ENCODE assay signal across 23 cellular contexts in the genomic region with DNA sequence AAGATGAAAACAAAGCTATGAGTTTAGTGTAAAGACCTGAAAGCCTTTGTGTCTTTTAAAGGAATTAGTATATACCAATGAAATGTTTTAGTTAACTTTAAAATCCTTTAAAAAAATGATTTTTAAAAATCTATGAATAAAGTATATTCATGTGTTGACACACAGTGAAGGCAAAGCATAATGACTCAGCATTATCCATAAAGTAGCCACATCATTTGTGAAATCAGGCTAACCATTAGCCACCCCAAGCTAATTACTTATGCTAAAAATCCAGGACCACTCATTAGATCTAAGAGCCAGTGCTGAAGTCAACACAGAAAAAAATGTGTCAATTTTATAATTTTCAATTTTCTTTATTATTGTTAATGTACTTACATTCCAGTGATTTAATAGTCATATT.
A peak's percentile ranks its signal among the peaks of the same experiment; 100 is the strongest.
DNase-seq lines count a peak whose midpoint lies in the region; ATAC-seq, FAIRE-seq and TF ChIP-seq lines count a peak whose summit lies in the region.
"Had no signal": no experiment of that assay in that cellular context is flagged by ENCODE, and none has a peak within 500 bp of the region (broad histone marks: within the 10 kb centered on the region; RNA-seq: fewer than 3 reads in every experiment).

No MANE protein-coding gene starts in this region.

- no peaks in the 10 kb centered on the region for H3K9me1 ChIP-seq in IMR-90 (ENCODE audit: insufficient read depth, low read length)

- no peak overlapping the region for H3K27ac Mint-ChIP-seq in activated CD8-positive, alpha-beta T cell treated with anti-CD3 and anti-CD28 coated beads for 36 hours
- H3K27ac Mint-ChIP-seq: memory B cell; stimulated activated naive CD8-positive, alpha-beta T cell treated with anti-CD3 and anti-CD28 coated beads, Interleukin-15, Interleukin-2, amounts not matched to agents 100 ng/mL and 50 ng/mL, for 24 hours; T-cell had no signal

- in situ Hi-C loops in IMR-90 (cut with MboI; ENCODE audit: low sequenced_read_pairs): loop anchor here (5.0 kb wide), 1 partner anchor 405 kb away; no protein-coding TSS in a partner anchor

- H2AFZ ChIP-seq in IMR-90 (replicated peaks; ENCODE audit: low read length, poor library complexity): no peak overlapping the region

- H3K14ac ChIP-seq in IMR-90 (replicated peaks; ENCODE audit: low read depth, low read length): no peak overlapping the region

- peaks cover 5% of the 10 kb centered on the region for H3K36me3 Mint-ChIP-seq in activated CD8-positive, alpha-beta T cell treated with anti-CD3 and anti-CD28 coated beads for 36 hours (ENCODE audit: low read depth)

- H2BK120ac ChIP-seq in IMR-90 (ENCODE audit: low read depth, low read length): no peak overlapping the region; the same call in 1 of the 2 replicates

- H3K4me3 Mint-ChIP-seq in activated CD8-positive, alpha-beta T cell treated with anti-CD3 and anti-CD28 coated beads for 36 hours: no peak overlapping the region
- H3K4me3 Mint-ChIP-seq: CD14-positive monocyte; memory B cell; naive thymus-derived CD8-positive, alpha-beta T cell; stimulated activated naive CD8-positive, alpha-beta T cell treated with anti-CD3 and anti-CD28 coated beads, Interleukin-15, Interleukin-2, amounts not matched to agents 100 ng/mL and 50 ng/mL, for 24 hours; T-cell had no signal

- H3K9ac ChIP-seq in IMR-90 (ENCODE audit: low read depth, low read length) (no peak overlapping the region), kidney (ENCODE audit: low read length in 2 of 2) (no peak overlapping the region)

- H3K23ac ChIP-seq in IMR-90 (ENCODE audit: low read depth, low read length): peak overlapping the region; percentile 47; the same call in 1 of the 2 replicates

- H3K4me1 ChIP-seq in IMR-90 (ENCODE audit: control insufficient read depth, insufficient read depth, low read length): no peaks in the 10 kb centered on the region; the same call in 1 of the 2 replicates
- peaks cover 0 to 7% of the 10 kb centered on the region in 2 donors for H3K4me1 ChIP-seq in kidney (ENCODE audit: control insufficient read depth in 1 of 2, insufficient read depth in 1 of 2, low read depth in 1 of 2, low read length in 2 of 2)
- H3K4me1 ChIP-seq: upper lobe of left lung had no signal

- H3K27me3 Mint-ChIP-seq in activated CD8-positive, alpha-beta T cell treated with anti-CD3 and anti-CD28 coated beads for 36 hours: no peaks in the 10 kb centered on the region
- H3K27me3 Mint-ChIP-seq: memory B cell; naive thymus-derived CD8-positive, alpha-beta T cell; stimulated activated naive CD8-positive, alpha-beta T cell treated with anti-CD3 and anti-CD28 coated beads, Interleukin-15, Interleukin-2, amounts not matched to agents 100 ng/mL and 50 ng/mL, for 24 hours; T-cell had no signal

- no peak overlapping the region for H2BK15ac ChIP-seq in IMR-90 (ENCODE audit: low read depth, low read length)

- no peaks in the 10 kb centered on the region for H4K20me1 ChIP-seq in IMR-90 (ENCODE audit: insufficient read depth, low read length)

- dilution Hi-C loops in IMR-90 (cut with HindIII; ENCODE audit: low sequenced_read_pairs, unreplicated experiment): no loop called here

- H3K79me1 ChIP-seq in IMR-90 (ENCODE audit: low read depth in 1 of 2, low read length in 2 of 2): no peaks in the 10 kb centered on the region; a peak in 1 of 4 replicates

- BruUV-seq in IMR-90 (replicated peaks; lab: Mats Ljungman, UMichigan): no TSS peak

- CTCF ChIA-PET in IMR-90 (lab: Yijun Ruan, JAX): interaction anchor here (1.5 kb wide), 1 partner anchor 409 kb away, joined by 13 read pairs; no protein-coding TSS in a partner anchor
- CTCF ChIA-PET in activated CD8-positive, alpha-beta T cell treated with anti-CD3 and anti-CD28 coated beads for 36 hours (lab: Charles Lee): interaction anchor here (1.0 kb wide), 1 partner anchor 409 kb away, joined by 11 read pairs; no protein-coding TSS in a partner anchor

- no peak overlapping the region for H3K4me2 ChIP-seq in IMR-90 (ENCODE audit: low read depth, low read length)

- H3K4me3 ChIP-seq in AG10803 (ENCODE audit: low read length) (no peak overlapping the region), IMR-90 (ENCODE audit: insufficient read depth, low read depth, low read length) (no peak overlapping the region), choroid plexus epithelial cell (ENCODE audit: low read depth, low read length) (no peak overlapping the region), kidney (ENCODE audit: low read length in 2 of 2) (no peak overlapping the region)
- H3K4me3 ChIP-seq: esophagus muscularis mucosa, ovary, sigmoid colon, upper lobe of left lung had no signal

- no peaks in the 10 kb centered on the region for H3K27me3 ChIP-seq in IMR-90 (ENCODE audit: control insufficient read depth, insufficient read depth, low read length)
- H3K27me3 ChIP-seq: esophagus muscularis mucosa, ovary, sigmoid colon, upper lobe of left lung had no signal

- H3K9me3 Mint-ChIP-seq in activated CD8-positive, alpha-beta T cell treated with anti-CD3 and anti-CD28 coated beads for 36 hours: no peaks in the 10 kb centered on the region
- H3K9me3 Mint-ChIP-seq: naive thymus-derived CD8-positive, alpha-beta T cell; stimulated activated naive CD8-positive, alpha-beta T cell treated with anti-CD3 and anti-CD28 coated beads, Interleukin-15, Interleukin-2, amounts not matched to agents 100 ng/mL and 50 ng/mL, for 24 hours; T-cell had no signal

- H4K5ac ChIP-seq in IMR-90 (ENCODE audit: low read depth, low read length): no peak overlapping the region

- H2BK20ac ChIP-seq in IMR-90 (ENCODE audit: low read depth, low read length): no peak overlapping the region

- H3K56ac ChIP-seq in IMR-90 (ENCODE audit: extremely low read depth, insufficient read depth, low read length): no peak overlapping the region

- POLR2A ChIA-PET in IMR-90 (lab: Charles Lee; ENCODE audit: unreplicated experiment): no interaction called here
- POLR2A ChIA-PET in activated CD8-positive, alpha-beta T cell treated with anti-CD3 and anti-CD28 coated beads for 36 hours (lab: Charles Lee): no interaction called here

- peak; percentile 21 for DNase-seq in AG10803 (ENCODE audit: low read depth)
- DNase-seq in IMR-90: peak; percentile 16
- peak; percentile 23 for DNase-seq in choroid plexus epithelial cell (ENCODE audit: low read depth)
- DNase-seq in kidney: no peak
- no peak for DNase-seq in inferior parietal cortex (ENCODE audit: extremely low spot score)
- DNase-seq in activated CD8-positive, alpha-beta T cell treated with anti-CD3 and anti-CD28 coated beads for 36 hours: no peak
- no peak for DNase-seq in stimulated activated CD4-positive, alpha-beta T cell treated with anti-CD3 and anti-CD28 coated beads, Interleukin-2, amount 100 ng/mL, for 24 hours
- DNase-seq: activated CD4-positive, alpha-beta T cell treated with anti-CD3 and anti-CD28 coated beads, Interleukin-2, amount 50 U/mL, for 1 hour; activated effector memory CD4-positive, alpha-beta T cell treated with anti-CD3 and anti-CD28 coated beads, Interleukin-2, amount 50 U/mL, for 16 hours; central memory CD4-positive, alpha-beta T cell; hippocampal formation; KG1; naive thymus-derived CD8-positive, alpha-beta T cell; NCI-H2029 treated with DMSO at 0.1 percent for 48 hours; ovary; sigmoid colon; T-cell; upper lobe of left lung had no signal

- no peak overlapping the region for H2AK9ac ChIP-seq in IMR-90 (replicated peaks; ENCODE audit: low read depth, low read length, poor library complexity)

- peak overlapping the region; percentile 50 for H2BK5ac ChIP-seq in IMR-90 (ENCODE audit: low read depth, low read length, poor library complexity, severe bottlenecking)

- TF ChIP-seq CTCF in AG10803 (conservative IDR thresholded peaks at IDR 0.05; ENCODE audit: low read length) (no peak), IMR-90 (conservative IDR thresholded peaks at IDR 0.05; ENCODE audit: low read depth, low read length) (no peak), choroid plexus epithelial cell (conservative IDR thresholded peaks at IDR 0.05; ENCODE audit: low read depth, low read length) (no peak), kidney (IDR thresholded peaks at IDR 0.05; ENCODE audit: borderline replicate concordance, extremely low read depth, insufficient read depth) (no peak)
- no peak for TF ChIP-seq CTCF in activated CD8-positive, alpha-beta T cell treated with anti-CD3 and anti-CD28 coated beads for 36 hours (IDR thresholded peaks at IDR 0.05)

- H4K91ac ChIP-seq in IMR-90 (ENCODE audit: insufficient read depth, low read depth, low read length): no peak overlapping the region

- H3K36me3 ChIP-seq in IMR-90 (ENCODE audit: control insufficient read depth, insufficient read depth, low read length): no peaks in the 10 kb centered on the region
- H3K36me3 ChIP-seq in kidney (ENCODE audit: control insufficient read depth in 1 of 2, insufficient read depth in 2 of 2, low read length in 2 of 2): no peaks in the 10 kb centered on the region
- H3K36me3 ChIP-seq: esophagus muscularis mucosa, ovary, sigmoid colon, upper lobe of left lung had no signal

- H4K8ac ChIP-seq in IMR-90 (ENCODE audit: low read depth in 2 of 2, low read length in 2 of 2): peak overlapping the region in 1 of 2 experiments; percentile 25; a peak in 1 of 4 replicates

- H3K9me3 ChIP-seq in IMR-90 (ENCODE audit: control insufficient read depth, insufficient read depth, low read length): no peaks in the 10 kb centered on the region
- H3K9me3 ChIP-seq in kidney (ENCODE audit: control insufficient read depth in 1 of 2, low read length in 2 of 2): no peaks in the 10 kb centered on the region
- H3K9me3 ChIP-seq: esophagus muscularis mucosa, ovary, sigmoid colon, upper lobe of left lung had no signal

- intact Hi-C loops in IMR-90 (cut with micrococcal nuclease): loop anchor here (5.0 kb wide), 1 partner anchor 210 kb away; no protein-coding TSS in a partner anchor
- intact Hi-C loops in kidney (cut with DNase I): loop anchor here (10.0 kb wide), 1 partner anchor 413 kb away; no protein-coding TSS in a partner anchor
- intact Hi-C loops in activated CD8-positive, alpha-beta T cell treated with anti-CD3 and anti-CD28 coated beads for 36 hours (cut with micrococcal nuclease): loop anchor here (5.0 kb wide), 1 partner anchor 410 kb away; no protein-coding TSS in a partner anchor

- H3K27ac ChIP-seq in IMR-90 (ENCODE audit: insufficient read depth, low read length) (no peak overlapping the region), kidney (ENCODE audit: low read depth in 2 of 2, low read length in 2 of 2) (no peak overlapping the region)
- H3K27ac ChIP-seq: esophagus muscularis mucosa, sigmoid colon, upper lobe of left lung had no signal

- no peak for TF ChIP-seq POLR2A in IMR-90 (IDR thresholded peaks at IDR 0.05; ENCODE audit: low read depth, low read length)

- H2AK5ac ChIP-seq in IMR-90 (ENCODE audit: low read depth, low read length): no peak overlapping the region

- H3K18ac ChIP-seq in IMR-90 (ENCODE audit: low read depth, low read length): peak overlapping the region; percentile 41

- ATAC-seq in IMR-90 (ENCODE audit: low read depth) (peak; percentile 48), GM21825 (IDR thresholded peaks at IDR 0.05; ENCODE audit: unreplicated experiment) (no peak)
- no peak for ATAC-seq in activated CD8-positive, alpha-beta T cell treated with anti-CD3 and anti-CD28 coated beads for 36 hours
- ATAC-seq: naive thymus-derived CD8-positive, alpha-beta T cell; T-cell had no signal

- H3K4ac ChIP-seq in IMR-90 (ENCODE audit: low read depth, low read length): no peak overlapping the region

- no peaks in the 10 kb centered on the region for H3K4me1 Mint-ChIP-seq in activated CD8-positive, alpha-beta T cell treated with anti-CD3 and anti-CD28 coated beads for 36 hours (ENCODE audit: low read depth)
- H3K4me1 Mint-ChIP-seq: CD14-positive monocyte, memory B cell, T-cell had no signal

- TF ChIP-seq RAD21 in IMR-90 (IDR thresholded peaks at IDR 0.05; ENCODE audit: low read length): no peak

- FAIRE-seq in kidney (lab: Jason Lieb, UNC): peak; percentile 88

Comparison
In these comparisons a context has a peak if more than half of its experiments do, and no peak if none do; other contexts are left out.
1. DNase-seq: peak in AG10803 (single experiment), IMR-90 (single experiment) and choroid plexus epithelial cell (single experiment); none in kidney (single experiment), inferior parietal cortex (single experiment), activated CD8-positive, alpha-beta T cell treated with anti-CD3 and anti-CD28 coated beads for 36 hours (single experiment) and stimulated activated CD4-positive, alpha-beta T cell treated with anti-CD3 and anti-CD28 coated beads, Interleukin-2, amount 100 ng/mL, for 24 hours (0 of 2).